ENCODE assay signal across 20 cellular contexts in genomic region chr1:161709373-161709772, GRCh38. TPM values are rescaled to one million over a fixed set of nuclear protein-coding genes. Genes with fewer than 3 reads are reported as not detected.
DNase-seq lines count a peak whose midpoint lies in the region; ATAC-seq, FAIRE-seq and TF ChIP-seq lines count a peak whose summit lies in the region.
"Had no signal": no experiment of that assay in that cellular context is flagged by ENCODE, and none has a peak within 500 bp of the region (broad histone marks: within the 10 kb centered on the region; RNA-seq: fewer than 3 reads in every experiment).

No MANE protein-coding gene starts in this region.

- FAIRE-seq in GM12892 (lab: Jason Lieb, UNC) = peak; percentile 87
- FAIRE-seq: G401.6, HTR-8/SVneo had no signal

- H4K20me1 ChIP-seq in OCI-LY3 (ENCODE audit: insufficient read depth, low read length) = no peaks in the 10 kb centered on the region

- no peak for TF ChIP-seq POLR2A in GM12892 (IDR thresholded peaks at IDR 0.05; ENCODE audit: low read depth, low read length)

- H3K9me3 Mint-ChIP-seq in memory B cell = no peaks in the 10 kb centered on the region

- H3K27ac ChIP-seq in OCI-LY3 (ENCODE audit: low read length) = peak overlapping the region; percentile 91
- H3K27ac ChIP-seq: GM23248, SJSA1 had no signal

- no peak for ATAC-seq in memory B cell (ENCODE audit: low read depth)
- ATAC-seq in GM19467 (IDR thresholded peaks at IDR 0.05; ENCODE audit: unreplicated experiment) = no peak
- no peak for ATAC-seq in GM19324 (IDR thresholded peaks at IDR 0.05; ENCODE audit: low FRiP score, unreplicated experiment)

- H3K9ac ChIP-seq in OCI-LY3 (ENCODE audit: low read length) = peak overlapping the region; percentile 65
- H3K9ac ChIP-seq: GM23248 had no signal

- H3K4me3 ChIP-seq in GM06990 (replicated peaks; ENCODE audit: low read depth, low read length) = peak overlapping the region; percentile 70
- peak overlapping the region; percentile 62 for H3K4me3 ChIP-seq in OCI-LY3 (ENCODE audit: low read length)
- H3K4me3 ChIP-seq: GM23248, SJSA1 had no signal

- H3K27me3 ChIP-seq in GM06990 (replicated peaks; ENCODE audit: control insufficient read depth, insufficient read depth, low read length) (no peaks in the 10 kb centered on the region), OCI-LY3 (ENCODE audit: low read depth, low read length) (no peaks in the 10 kb centered on the region)
- H3K27me3 ChIP-seq: Peyer's patch had no signal

- peaks cover 21% of the 10 kb centered on the region for H3K4me1 Mint-ChIP-seq in memory B cell

- no peak for DNase-seq in GM06990 (ENCODE audit: extremely low read depth, insufficient read length)
- no peak for DNase-seq in GM12892 (ENCODE audit: insufficient read length)
- no peak for DNase-seq in memory B cell (ENCODE audit: low spot score in 2 of 2)
- DNase-seq in NCI-H146 (lab: John Stamatoyannopoulos, UW) = no peak
- no peak for DNase-seq in HuH-7.5 (ENCODE audit: low spot score)
- DNase-seq: DND-41, GM23248, HCEC 1CT, NCI-H1105 treated with DMSO at 0.1 percent for 48 hours, NCI-H187, NCI-H226, NCI-H524, Peyer's patch, T-helper 2 cell had no signal

- peak overlapping the region; percentile 31 for H3K27ac Mint-ChIP-seq in memory B cell

- H2AFZ ChIP-seq in OCI-LY3 (ENCODE audit: low read depth, low read length) = no peak overlapping the region
- H2AFZ ChIP-seq: GM23248 had no signal

- H3K4me3 Mint-ChIP-seq in memory B cell = peak overlapping the region; percentile 84

- H3K36me3 Mint-ChIP-seq in memory B cell = peaks cover 29% of the 10 kb centered on the region

- H3K4me2 ChIP-seq in OCI-LY3 (ENCODE audit: low read length) = peak overlapping the region; percentile 80

- H3K79me2 ChIP-seq in OCI-LY3 (ENCODE audit: low read length) = peaks cover 14% of the 10 kb centered on the region

- H3K36me3 ChIP-seq in GM06990 (ENCODE audit: control insufficient read depth, insufficient read depth, low read length) (peaks cover 22% of the 10 kb centered on the region), OCI-LY3 (replicated peaks; ENCODE audit: low read depth, low read length) (peaks cover 7% of the 10 kb centered on the region)
- H3K36me3 ChIP-seq: Peyer's patch, SJSA1 had no signal

- TF ChIP-seq CTCF in GM06990 (IDR thresholded peaks at IDR 0.05; ENCODE audit: insufficient read depth, low read length, poor library complexity, severe bottlenecking) (no peak), OCI-LY3 (IDR thresholded peaks at IDR 0.05; ENCODE audit: low read depth, low read length) (no peak)

- peaks cover 66% of the 10 kb centered on the region for H3K4me1 ChIP-seq in OCI-LY3 (ENCODE audit: low read length)
- H3K4me1 ChIP-seq: Peyer's patch had no signal

- no peaks in the 10 kb centered on the region for H3K27me3 Mint-ChIP-seq in memory B cell

- H3K9me3 ChIP-seq in OCI-LY3 (ENCODE audit: insufficient read depth, low read length) = no peaks in the 10 kb centered on the region
- H3K9me3 ChIP-seq: Peyer's patch, SJSA1 had no signal

RNA-seq across cellular contexts. Expression of gene FCRLA, which starts 2.3 kb away (rescaled TPM):
- polyA plus RNA-seq in GM12892 (2012; ENCODE audit: missing spikeins) = 133 TPM

RNA-seq across cellular contexts. Expression of gene FCRLB, which starts 12.0 kb away (rescaled TPM):
- polyA plus RNA-seq in GM12892 (2012; ENCODE audit: missing spikeins) = 2.0 TPM

RNA-seq across cellular contexts. Expression of gene DUSP12, which starts 40.2 kb away (rescaled TPM):
- polyA plus RNA-seq in GM12892 (2012; ENCODE audit: missing spikeins) = 16.5 TPM

RNA-seq across cellular contexts. Expression of gene FCGR2B, which starts 46.4 kb away (rescaled TPM):
- 30.8 TPM for polyA plus RNA-seq in GM12892 (2012; ENCODE audit: missing spikeins)
- polyA plus RNA-seq: GM23248 had no signal

RNA-seq across cellular contexts. Expression of gene ATF6, which starts 56.7 kb away (rescaled TPM):
- polyA plus RNA-seq in GM12892 (2012; ENCODE audit: missing spikeins) = 12.9 TPM
